Comparison of ENCODE assay signal across 1 cellular context in the genomic region with DNA sequence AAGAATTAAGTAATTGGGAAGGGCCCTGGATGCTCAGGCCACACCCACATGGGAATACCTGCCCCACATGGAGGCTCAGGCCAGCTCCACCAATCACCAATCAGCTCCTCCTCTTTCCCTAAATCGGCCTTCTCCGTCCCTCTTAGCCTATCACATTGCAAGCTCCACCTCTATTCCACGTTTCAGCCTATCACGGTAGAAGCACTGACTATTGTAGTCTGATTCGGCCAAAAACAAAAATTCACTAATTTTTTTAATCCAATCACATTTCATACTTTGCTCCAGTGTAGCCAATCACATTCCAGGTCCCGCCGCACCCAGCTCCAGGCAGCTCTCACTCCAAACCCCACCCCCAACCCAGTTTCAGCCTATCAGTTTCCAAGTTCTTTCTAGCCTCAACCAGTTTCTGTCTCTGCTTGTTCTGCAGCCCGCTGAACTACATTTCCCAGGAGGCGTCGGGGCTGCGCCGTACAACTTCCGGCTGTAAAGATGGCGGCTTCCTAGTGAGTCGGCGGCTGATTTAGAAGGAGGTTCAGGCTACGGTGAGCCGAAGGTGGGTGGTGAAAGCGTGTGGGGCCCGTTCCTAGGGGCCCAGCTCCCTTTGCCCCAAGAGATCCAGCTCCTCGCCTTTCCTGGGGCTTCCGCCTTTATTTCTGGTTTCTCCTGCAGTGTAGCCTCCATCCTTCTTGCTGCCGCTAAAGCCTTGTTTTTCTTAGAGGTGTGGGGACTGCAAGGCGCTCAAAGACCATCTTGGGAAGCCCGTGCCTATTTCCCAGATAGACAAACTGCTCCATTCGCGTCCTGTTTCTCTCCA.
A peak's percentile ranks its signal among the peaks of the same experiment; 100 is the strongest.
TF ChIP-seq lines count a peak whose summit lies in the region.

A gene (plus strand): TSS at position 469 of the 814 bp plus-strand sequence. CDS start 1,364 bp downstream, outside the sequence.

TF ChIP-seq in HepG2, 621 proteins besides CTCF, POLR2A, EP300 and RAD21 (continued from another document and continues in another):
- TF ChIP-seq, protein P1, sequence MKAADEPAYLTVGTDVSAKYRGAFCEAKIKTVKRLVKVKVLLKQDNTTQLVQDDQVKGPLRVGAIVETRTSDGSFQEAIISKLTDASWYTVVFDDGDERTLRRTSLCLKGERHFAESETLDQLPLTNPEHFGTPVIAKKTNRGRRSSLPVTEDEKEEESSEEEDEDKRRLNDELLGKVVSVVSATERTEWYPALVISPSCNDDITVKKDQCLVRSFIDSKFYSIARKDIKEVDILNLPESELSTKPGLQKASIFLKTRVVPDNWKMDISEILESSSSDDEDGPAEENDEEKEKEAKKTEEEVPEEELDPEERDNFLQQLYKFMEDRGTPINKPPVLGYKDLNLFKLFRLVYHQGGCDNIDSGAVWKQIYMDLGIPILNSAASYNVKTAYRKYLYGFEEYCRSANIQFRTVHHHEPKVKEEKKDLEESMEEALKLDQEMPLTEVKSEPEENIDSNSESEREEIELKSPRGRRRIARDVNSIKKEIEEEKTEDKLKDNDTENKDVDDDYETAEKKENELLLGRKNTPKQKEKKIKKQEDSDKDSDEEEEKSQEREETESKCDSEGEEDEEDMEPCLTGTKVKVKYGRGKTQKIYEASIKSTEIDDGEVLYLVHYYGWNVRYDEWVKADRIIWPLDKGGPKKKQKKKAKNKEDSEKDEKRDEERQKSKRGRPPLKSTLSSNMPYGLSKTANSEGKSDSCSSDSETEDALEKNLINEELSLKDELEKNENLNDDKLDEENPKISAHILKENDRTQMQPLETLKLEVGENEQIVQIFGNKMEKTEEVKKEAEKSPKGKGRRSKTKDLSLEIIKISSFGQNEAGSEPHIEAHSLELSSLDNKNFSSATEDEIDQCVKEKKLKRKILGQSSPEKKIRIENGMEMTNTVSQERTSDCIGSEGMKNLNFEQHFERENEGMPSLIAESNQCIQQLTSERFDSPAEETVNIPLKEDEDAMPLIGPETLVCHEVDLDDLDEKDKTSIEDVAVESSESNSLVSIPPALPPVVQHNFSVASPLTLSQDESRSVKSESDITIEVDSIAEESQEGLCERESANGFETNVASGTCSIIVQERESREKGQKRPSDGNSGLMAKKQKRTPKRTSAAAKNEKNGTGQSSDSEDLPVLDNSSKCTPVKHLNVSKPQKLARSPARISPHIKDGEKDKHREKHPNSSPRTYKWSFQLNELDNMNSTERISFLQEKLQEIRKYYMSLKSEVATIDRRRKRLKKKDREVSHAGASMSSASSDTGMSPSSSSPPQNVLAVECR (CRISPR knock-in tag; IDR thresholded peaks at IDR 0.05; ENCODE audit: borderline replicate concordance): peak; percentile 80; the same call in 1 of the 2 replicates
- TF ChIP-seq TP53 (CRISPR knock-in tag; conservative IDR thresholded peaks at IDR 0.05) (no peak), FOSL2 (CRISPR knock-in tag; IDR thresholded peaks at IDR 0.05) (peak; percentile 27; the same call in 1 of the 2 replicates), HNF4G (IDR thresholded peaks at IDR 0.05; ENCODE audit: borderline replicate concordance, low read depth, low read length) (no peak), HNF4G (CRISPR knock-in tag; IDR thresholded peaks at IDR 0.05; ENCODE audit: borderline replicate concordance, low read depth) (no peak), ZNF205 (CRISPR knock-in tag; IDR thresholded peaks at IDR 0.05) (0 out of 2 replicates have a peak, but pooled peaks have one; percentile 33), ZC3H4 (CRISPR knock-in tag; IDR thresholded peaks at IDR 0.05; ENCODE audit: borderline replicate concordance) (no peak), AGO1 (IDR thresholded peaks at IDR 0.05; ENCODE audit: low read depth, low read length, poor library complexity, severe bottlenecking) (no peak), NFIC (IDR thresholded peaks at IDR 0.05; ENCODE audit: low read length) (peak; percentile 32; the same call in 1 of the 2 replicates), ZNF207 (IDR thresholded peaks at IDR 0.05; ENCODE audit: borderline replicate concordance) (no peak), CCDC6 (CRISPR knock-in tag; IDR thresholded peaks at IDR 0.05) (no peak), RCOR2 (CRISPR knock-in tag; IDR thresholded peaks at IDR 0.05) (no peak), SP4 (CRISPR knock-in tag; IDR thresholded peaks at IDR 0.05) (peak; percentile 82), SRF (IDR thresholded peaks at IDR 0.05; ENCODE audit: low read depth, low read length) (peak; percentile 72; the same call in 1 of the 2 replicates), RFX5 (IDR thresholded peaks at IDR 0.05; ENCODE audit: low read depth, low read length) (peak; percentile 58; the same call in 1 of the 2 replicates), ZNF850 (CRISPR knock-in tag; conservative IDR thresholded peaks at IDR 0.05) (no peak), TBX3 (IDR thresholded peaks at IDR 0.05; ENCODE audit: borderline replicate concordance) (no peak), ELF1 (CRISPR knock-in tag; IDR thresholded peaks at IDR 0.05) (peak; percentile 92), SMARCC2 (IDR thresholded peaks at IDR 0.05) (no peak), KDM2A (CRISPR knock-in tag; IDR thresholded peaks at IDR 0.05; ENCODE audit: borderline replicate concordance, low read depth) (peak; percentile 67; the same call in 1 of the 2 replicates), NPAS2 (CRISPR knock-in tag; IDR thresholded peaks at IDR 0.05; ENCODE audit: borderline replicate concordance) (no peak), NAIF1 (CRISPR knock-in tag; IDR thresholded peaks at IDR 0.05; ENCODE audit: borderline replicate concordance) (no peak), RXRA (CRISPR knock-in tag; IDR thresholded peaks at IDR 0.05) (peak; percentile 23; the same call in 1 of the 2 replicates), ZNF777 (CRISPR knock-in tag; IDR thresholded peaks at IDR 0.05) (no peak), NR2C2 (CRISPR knock-in tag; IDR thresholded peaks at IDR 0.05; ENCODE audit: borderline replicate concordance) (peak; percentile 83), PAF1 (CRISPR knock-in tag; IDR thresholded peaks at IDR 0.05) (no peak), ELF4 (CRISPR knock-in tag; IDR thresholded peaks at IDR 0.05; ENCODE audit: borderline replicate concordance) (peak; percentile 76; the same call in 1 of the 2 replicates), ZNF30 (CRISPR knock-in tag; IDR thresholded peaks at IDR 0.05) (no peak), DNMT1 (CRISPR knock-in tag; IDR thresholded peaks at IDR 0.05) (no peak), BCL6 (CRISPR knock-in tag; IDR thresholded peaks at IDR 0.05) (peak; percentile 17; the same call in 1 of the 2 replicates), ZNF598 (CRISPR knock-in tag; IDR thresholded peaks at IDR 0.05; ENCODE audit: borderline replicate concordance) (peak; percentile 50; the same call in 1 of the 2 replicates), ZNF792 (CRISPR knock-in tag; IDR thresholded peaks at IDR 0.05) (peak; percentile 73; the same call in 1 of the 2 replicates), NRL (CRISPR knock-in tag; IDR thresholded peaks at IDR 0.05; ENCODE audit: borderline replicate concordance) (no peak), RELA (CRISPR knock-in tag; IDR thresholded peaks at IDR 0.05) (no peak)
- TF ChIP-seq, protein P2, sequence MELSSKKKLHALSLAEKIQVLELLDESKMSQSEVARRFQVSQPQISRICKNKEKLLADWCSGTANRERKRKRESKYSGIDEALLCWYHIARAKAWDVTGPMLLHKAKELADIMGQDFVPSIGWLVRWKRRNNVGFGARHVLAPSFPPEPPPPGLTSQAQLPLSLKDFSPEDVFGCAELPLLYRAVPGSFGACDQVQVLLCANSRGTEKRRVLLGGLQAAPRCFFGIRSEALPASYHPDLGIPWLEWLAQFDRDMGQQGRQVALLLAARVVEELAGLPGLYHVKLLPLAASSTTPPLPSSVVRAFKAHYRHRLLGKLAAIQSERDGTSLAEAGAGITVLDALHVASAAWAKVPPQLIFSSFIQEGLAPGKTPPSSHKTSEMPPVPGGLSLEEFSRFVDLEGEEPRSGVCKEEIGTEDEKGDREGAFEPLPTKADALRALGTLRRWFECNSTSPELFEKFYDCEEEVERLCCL (CRISPR knock-in tag; IDR thresholded peaks at IDR 0.05; ENCODE audit: borderline replicate concordance): no peak
- TF ChIP-seq, protein P3, sequence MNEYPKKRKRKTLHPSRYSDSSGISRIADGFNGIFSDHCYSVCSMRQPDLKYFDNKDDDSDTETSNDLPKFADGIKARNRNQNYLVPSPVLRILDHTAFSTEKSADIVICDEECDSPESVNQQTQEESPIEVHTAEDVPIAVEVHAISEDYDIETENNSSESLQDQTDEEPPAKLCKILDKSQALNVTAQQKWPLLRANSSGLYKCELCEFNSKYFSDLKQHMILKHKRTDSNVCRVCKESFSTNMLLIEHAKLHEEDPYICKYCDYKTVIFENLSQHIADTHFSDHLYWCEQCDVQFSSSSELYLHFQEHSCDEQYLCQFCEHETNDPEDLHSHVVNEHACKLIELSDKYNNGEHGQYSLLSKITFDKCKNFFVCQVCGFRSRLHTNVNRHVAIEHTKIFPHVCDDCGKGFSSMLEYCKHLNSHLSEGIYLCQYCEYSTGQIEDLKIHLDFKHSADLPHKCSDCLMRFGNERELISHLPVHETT (CRISPR knock-in tag; conservative IDR thresholded peaks at IDR 0.05): peak; percentile 44; the same call in 1 of the 2 replicates
- TF ChIP-seq, protein P4, sequence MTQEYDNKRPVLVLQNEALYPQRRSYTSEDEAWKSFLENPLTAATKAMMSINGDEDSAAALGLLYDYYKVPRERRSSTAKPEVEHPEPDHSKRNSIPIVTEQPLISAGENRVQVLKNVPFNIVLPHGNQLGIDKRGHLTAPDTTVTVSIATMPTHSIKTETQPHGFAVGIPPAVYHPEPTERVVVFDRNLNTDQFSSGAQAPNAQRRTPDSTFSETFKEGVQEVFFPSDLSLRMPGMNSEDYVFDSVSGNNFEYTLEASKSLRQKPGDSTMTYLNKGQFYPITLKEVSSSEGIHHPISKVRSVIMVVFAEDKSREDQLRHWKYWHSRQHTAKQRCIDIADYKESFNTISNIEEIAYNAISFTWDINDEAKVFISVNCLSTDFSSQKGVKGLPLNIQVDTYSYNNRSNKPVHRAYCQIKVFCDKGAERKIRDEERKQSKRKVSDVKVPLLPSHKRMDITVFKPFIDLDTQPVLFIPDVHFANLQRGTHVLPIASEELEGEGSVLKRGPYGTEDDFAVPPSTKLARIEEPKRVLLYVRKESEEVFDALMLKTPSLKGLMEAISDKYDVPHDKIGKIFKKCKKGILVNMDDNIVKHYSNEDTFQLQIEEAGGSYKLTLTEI (CRISPR knock-in tag; conservative IDR thresholded peaks at IDR 0.05): no peak
- TF ChIP-seq, protein P5, sequence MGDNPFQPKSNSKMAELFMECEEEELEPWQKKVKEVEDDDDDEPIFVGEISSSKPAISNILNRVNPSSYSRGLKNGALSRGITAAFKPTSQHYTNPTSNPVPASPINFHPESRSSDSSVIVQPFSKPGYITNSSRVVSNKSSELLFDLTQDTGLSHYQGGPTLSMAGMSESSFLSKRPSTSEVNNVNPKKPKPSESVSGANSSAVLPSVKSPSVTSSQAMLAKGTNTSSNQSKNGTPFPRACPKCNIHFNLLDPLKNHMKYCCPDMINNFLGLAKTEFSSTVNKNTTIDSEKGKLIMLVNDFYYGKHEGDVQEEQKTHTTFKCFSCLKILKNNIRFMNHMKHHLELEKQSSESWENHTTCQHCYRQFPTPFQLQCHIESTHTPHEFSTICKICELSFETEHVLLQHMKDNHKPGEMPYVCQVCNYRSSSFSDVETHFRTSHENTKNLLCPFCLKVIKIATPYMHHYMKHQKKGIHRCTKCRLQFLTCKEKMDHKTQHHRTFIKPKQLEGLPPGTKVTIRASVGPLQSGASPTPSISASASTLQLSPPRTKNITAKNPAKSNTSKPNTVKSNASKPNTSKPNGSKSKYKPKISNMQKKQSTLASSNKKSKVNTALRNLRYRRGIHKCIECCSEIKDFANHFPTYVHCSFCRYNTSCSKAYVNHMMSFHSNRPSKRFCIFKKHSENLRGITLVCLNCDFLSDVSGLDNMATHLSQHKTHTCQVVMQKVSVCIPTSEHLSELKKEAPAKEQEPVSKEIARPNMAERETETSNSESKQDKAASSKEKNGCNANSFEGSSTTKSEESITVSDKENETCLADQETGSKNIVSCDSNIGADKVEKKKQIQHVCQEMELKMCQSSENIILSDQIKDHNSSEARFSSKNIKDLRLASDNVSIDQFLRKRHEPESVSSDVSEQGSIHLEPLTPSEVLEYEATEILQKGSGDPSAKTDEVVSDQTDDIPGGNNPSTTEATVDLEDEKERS (CRISPR knock-in tag; IDR thresholded peaks at IDR 0.05): no peak
- TF ChIP-seq, protein P6, sequence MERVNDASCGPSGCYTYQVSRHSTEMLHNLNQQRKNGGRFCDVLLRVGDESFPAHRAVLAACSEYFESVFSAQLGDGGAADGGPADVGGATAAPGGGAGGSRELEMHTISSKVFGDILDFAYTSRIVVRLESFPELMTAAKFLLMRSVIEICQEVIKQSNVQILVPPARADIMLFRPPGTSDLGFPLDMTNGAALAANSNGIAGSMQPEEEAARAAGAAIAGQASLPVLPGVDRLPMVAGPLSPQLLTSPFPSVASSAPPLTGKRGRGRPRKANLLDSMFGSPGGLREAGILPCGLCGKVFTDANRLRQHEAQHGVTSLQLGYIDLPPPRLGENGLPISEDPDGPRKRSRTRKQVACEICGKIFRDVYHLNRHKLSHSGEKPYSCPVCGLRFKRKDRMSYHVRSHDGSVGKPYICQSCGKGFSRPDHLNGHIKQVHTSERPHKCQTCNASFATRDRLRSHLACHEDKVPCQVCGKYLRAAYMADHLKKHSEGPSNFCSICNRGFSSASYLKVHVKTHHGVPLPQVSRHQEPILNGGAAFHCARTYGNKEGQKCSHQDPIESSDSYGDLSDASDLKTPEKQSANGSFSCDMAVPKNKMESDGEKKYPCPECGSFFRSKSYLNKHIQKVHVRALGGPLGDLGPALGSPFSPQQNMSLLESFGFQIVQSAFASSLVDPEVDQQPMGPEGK (CRISPR knock-in tag; IDR thresholded peaks at IDR 0.05): 0 out of 2 replicates have a peak, but pooled peaks have one; percentile 15
- TF ChIP-seq, protein P7, sequence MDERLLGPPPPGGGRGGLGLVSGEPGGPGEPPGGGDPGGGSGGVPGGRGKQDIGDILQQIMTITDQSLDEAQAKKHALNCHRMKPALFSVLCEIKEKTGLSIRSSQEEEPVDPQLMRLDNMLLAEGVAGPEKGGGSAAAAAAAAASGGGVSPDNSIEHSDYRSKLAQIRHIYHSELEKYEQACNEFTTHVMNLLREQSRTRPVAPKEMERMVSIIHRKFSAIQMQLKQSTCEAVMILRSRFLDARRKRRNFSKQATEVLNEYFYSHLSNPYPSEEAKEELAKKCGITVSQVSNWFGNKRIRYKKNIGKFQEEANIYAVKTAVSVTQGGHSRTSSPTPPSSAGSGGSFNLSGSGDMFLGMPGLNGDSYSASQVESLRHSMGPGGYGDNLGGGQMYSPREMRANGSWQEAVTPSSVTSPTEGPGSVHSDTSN (CRISPR knock-in tag; IDR thresholded peaks at IDR 0.05): no peak
- TF ChIP-seq, protein P8, sequence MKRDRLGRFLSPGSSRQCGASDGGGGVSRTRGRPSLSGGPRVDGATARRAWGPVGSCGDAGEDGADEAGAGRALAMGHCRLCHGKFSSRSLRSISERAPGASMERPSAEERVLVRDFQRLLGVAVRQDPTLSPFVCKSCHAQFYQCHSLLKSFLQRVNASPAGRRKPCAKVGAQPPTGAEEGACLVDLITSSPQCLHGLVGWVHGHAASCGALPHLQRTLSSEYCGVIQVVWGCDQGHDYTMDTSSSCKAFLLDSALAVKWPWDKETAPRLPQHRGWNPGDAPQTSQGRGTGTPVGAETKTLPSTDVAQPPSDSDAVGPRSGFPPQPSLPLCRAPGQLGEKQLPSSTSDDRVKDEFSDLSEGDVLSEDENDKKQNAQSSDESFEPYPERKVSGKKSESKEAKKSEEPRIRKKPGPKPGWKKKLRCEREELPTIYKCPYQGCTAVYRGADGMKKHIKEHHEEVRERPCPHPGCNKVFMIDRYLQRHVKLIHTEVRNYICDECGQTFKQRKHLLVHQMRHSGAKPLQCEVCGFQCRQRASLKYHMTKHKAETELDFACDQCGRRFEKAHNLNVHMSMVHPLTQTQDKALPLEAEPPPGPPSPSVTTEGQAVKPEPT (CRISPR knock-in tag; IDR thresholded peaks at IDR 0.05; ENCODE audit: low read depth): no peak
- TF ChIP-seq, protein P9, sequence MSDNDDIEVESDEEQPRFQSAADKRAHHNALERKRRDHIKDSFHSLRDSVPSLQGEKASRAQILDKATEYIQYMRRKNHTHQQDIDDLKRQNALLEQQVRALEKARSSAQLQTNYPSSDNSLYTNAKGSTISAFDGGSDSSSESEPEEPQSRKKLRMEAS (IDR thresholded peaks at IDR 0.05): peak; percentile 26; the same call in 1 of the 2 replicates
